10 cellular contexts compared by ENCODE assay signal in the genomic region with DNA sequence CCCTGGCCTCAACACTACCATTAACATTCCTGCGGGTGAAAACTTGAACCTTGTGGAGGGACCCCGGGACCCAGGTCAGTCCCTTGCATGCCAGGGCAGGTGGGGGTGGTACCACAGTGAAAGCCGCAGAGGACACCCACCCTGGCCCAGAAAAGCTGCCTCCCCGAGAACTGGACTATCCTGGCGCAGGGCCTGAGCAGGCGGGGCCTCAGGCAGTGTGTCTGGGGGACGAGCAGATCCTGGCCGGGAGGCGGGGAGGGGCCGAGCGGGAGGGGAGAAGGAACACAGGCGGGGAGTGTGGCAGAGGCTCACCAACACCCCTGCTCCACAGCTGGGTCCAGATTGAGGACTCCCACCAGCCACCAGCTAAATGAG. TPM values are rescaled to one million over a fixed set of nuclear protein-coding genes. Genes with fewer than 3 reads are reported as not detected.
DNase-seq lines count a peak whose midpoint lies in the region; ATAC-seq, FAIRE-seq and TF ChIP-seq lines count a peak whose summit lies in the region.
"Had no signal": no experiment of that assay in that cellular context is flagged by ENCODE, and none has a peak within 500 bp of the region (broad histone marks: within the 10 kb centered on the region; RNA-seq: fewer than 3 reads in every experiment).

No MANE protein-coding gene starts in this region.

- no peaks in the 10 kb centered on the region for H3K9me3 ChIP-seq in PC-3 (ENCODE audit: low read length)

- H4K20me1 ChIP-seq in PC-3 (ENCODE audit: low read length): no peaks in the 10 kb centered on the region

- peaks cover 0 to 3% (median 0%) of the 10 kb centered on the region in 7 donors for H3K9me3 Mint-ChIP-seq in CD14-positive monocyte

- BruUV-seq in PC-3 (replicated peaks; lab: Mats Ljungman, UMichigan): no TSS peak

- peak overlapping the region; percentile 52 for H3K9ac ChIP-seq in PC-3 (ENCODE audit: low read length)

- peak overlapping the region in 1 of 2 donors; percentile 63 for H3K4me3 Mint-ChIP-seq in CD14-positive monocyte

- peak overlapping the region; percentile 76 for H2AFZ ChIP-seq in PC-3 (ENCODE audit: low read length)

- no peak for FAIRE-seq in GM12892 (lab: Jason Lieb, UNC)

- H3K4me1 ChIP-seq in PC-3 (ENCODE audit: insufficient read depth, low read length) (peaks cover 63% of the 10 kb centered on the region), foreskin keratinocyte (peaks cover 18% of the 10 kb centered on the region)

- no peaks in the 10 kb centered on the region for H3K9me2 ChIP-seq in PC-3 (replicated peaks; ENCODE audit: low read length)

- H3K27ac ChIP-seq in PC-3 (ENCODE audit: low read length): peak overlapping the region; percentile 61
- peak overlapping the region; percentile 54 for H3K27ac ChIP-seq in foreskin keratinocyte

- H3K79me2 ChIP-seq in PC-3 (ENCODE audit: low read length): peaks cover 13% of the 10 kb centered on the region; the same call in 1 of the 2 replicates

- H3F3A ChIP-seq in PC-3 (ENCODE audit: low read length, unreplicated experiment): no peaks in the 10 kb centered on the region

- CTCF ChIA-PET in PC-3 (lab: Charles Lee): no interaction called here

- no peaks in the 10 kb centered on the region for H3K36me3 Mint-ChIP-seq in CD14-positive monocyte

- peak overlapping the region; percentile 56 for H3K4me3 ChIP-seq in PC-3 (ENCODE audit: low read length)

- H3K27me3 Mint-ChIP-seq in CD14-positive monocyte (ENCODE audit: low read depth in 3 of 3): peaks cover 20 to 38% (median 29%) of the 10 kb centered on the region in 3 donors

- intact Hi-C loops in CD14-positive monocyte (cut with micrococcal nuclease): no loop called here
- intact Hi-C loops in PC-3 (cut with micrococcal nuclease): no loop called here

- peak; percentile 5; the same call in 1 of the 2 replicates for ATAC-seq in PC-3
- peak; percentile 13 for ATAC-seq in foreskin keratinocyte
- ATAC-seq in omental fat pad (ENCODE audit: low FRiP score): peak; percentile 26
- no peak for ATAC-seq in HG03520 (IDR thresholded peaks at IDR 0.05; ENCODE audit: unreplicated experiment)
- ATAC-seq in HG03108 (IDR thresholded peaks at IDR 0.05; ENCODE audit: unreplicated experiment): no peak

- H3K4me2 ChIP-seq in PC-3 (ENCODE audit: low read length): peak overlapping the region; percentile 87

- POLR2A ChIA-PET in PC-3 (lab: Charles Lee; ENCODE audit: unreplicated experiment): no interaction called here

- H3K36me3 ChIP-seq in PC-3 (ENCODE audit: low read depth, low read length): no peaks in the 10 kb centered on the region

- TF ChIP-seq CTCF in CD14-positive monocyte (IDR thresholded peaks at IDR 0.05) (no peak), PC-3 (conservative IDR thresholded peaks at IDR 0.05; ENCODE audit: low read depth, low read length) (no peak), foreskin keratinocyte (conservative IDR thresholded peaks at IDR 0.05) (no peak), omental fat pad (IDR thresholded peaks at IDR 0.05) (no peak)

- peaks cover 4% of the 10 kb centered on the region for H3K4me1 Mint-ChIP-seq in CD14-positive monocyte

- H3K27me3 ChIP-seq in PC-3 (ENCODE audit: low read length): no peaks in the 10 kb centered on the region
- H3K27me3 ChIP-seq in foreskin keratinocyte: no peaks in the 10 kb centered on the region

- TF ChIP-seq POLR2A in GM12892 (IDR thresholded peaks at IDR 0.05; ENCODE audit: low read depth, low read length): no peak

- DNase-seq in CD14-positive monocyte (ENCODE audit: low spot score): peak; percentile 33
- peak; percentile 71 for DNase-seq in PC-3
- DNase-seq in foreskin keratinocyte: no peak
- no peak for DNase-seq in omental fat pad (ENCODE audit: low spot score)
- no peak for DNase-seq in GM12892 (ENCODE audit: insufficient read length)
- no peak for DNase-seq in NCI-H1048 (lab: John Stamatoyannopoulos, UW)
- DNase-seq: activated CD8-positive, alpha-beta memory T cell treated with anti-CD3 and anti-CD28 coated beads, Interleukin-2, amount 50 U/mL, for 48 hours had no signal

- H3K27ac Mint-ChIP-seq in CD14-positive monocyte: no peak overlapping the region

RNA-seq across cellular contexts. Expression of gene AHNAK2, which starts 10.0 kb away (rescaled TPM):
- polyA plus RNA-seq in CD14-positive monocyte: under 1 TPM in 1 of 2 donors, not detected in 1; 0.01 TPM
- 25.0 and 31.1 TPM in 2 replicates for total RNA-seq in PC-3 (2014; rRNA removed)
- 183 and 225 TPM in 2 replicates for total RNA-seq in foreskin keratinocyte
- 73.0 and 79.4 TPM in 2 replicates for polyA plus RNA-seq in foreskin keratinocyte
- total RNA-seq in omental fat pad: 10 to 100 TPM; 18.6 to 44.5 (median 34.2) TPM
- polyA plus RNA-seq in GM12892 (2012; ENCODE audit: missing spikeins): not detected

RNA-seq across cellular contexts. Expression of gene CLBA1, which starts 17.4 kb away (rescaled TPM):
- polyA plus RNA-seq in CD14-positive monocyte (under 1 TPM; 0.62 to 0.76 TPM), foreskin keratinocyte (6.1 and 6.8 TPM in 2 replicates)
- total RNA-seq in PC-3 (2014; rRNA removed) (19.2 and 27.5 TPM in 2 replicates), foreskin keratinocyte (7.4 and 8.3 TPM in 2 replicates), omental fat pad (1 to 10 TPM; 2.5 to 6.1 (median 3.3) TPM)
- polyA plus RNA-seq in GM12892 (2012; ENCODE audit: missing spikeins): 2.1 TPM

RNA-seq across cellular contexts. Expression of gene PLD4, which starts 43.5 kb away (rescaled TPM):
- polyA plus RNA-seq in CD14-positive monocyte (10 to 100 TPM; 15.1 to 15.5 TPM), foreskin keratinocyte (0.02 and 0.03 TPM in 2 replicates)
- total RNA-seq in PC-3 (2014; rRNA removed) (0.04 TPM in 1 of 2 replicates, not detected in the other), foreskin keratinocyte (not detected in 2 replicates), omental fat pad (under 1 TPM in 3 of 4 donors, not detected in 1; under 0.01 to 0.37 (median 0.16) TPM)
- 0.30 TPM for polyA plus RNA-seq in GM12892 (2012; ENCODE audit: missing spikeins)
- total RNA-seq: LHCN-M2 had no signal

RNA-seq across cellular contexts. Expression of gene CDCA4, which starts 52.7 kb away (rescaled TPM):
- 10 to 100 TPM in 1 of 2 donors, 1 to 10 TPM in 1; 8.6 to 12.0 TPM for polyA plus RNA-seq in CD14-positive monocyte
- 113 and 133 TPM in 2 replicates for total RNA-seq in PC-3 (2014; rRNA removed)
- total RNA-seq in foreskin keratinocyte: 74.1 and 81.5 TPM in 2 replicates
- polyA plus RNA-seq in foreskin keratinocyte: 70.3 TPM in 2 replicates
- total RNA-seq in omental fat pad: 1 to 10 TPM; 5.3 to 8.0 (median 6.4) TPM
- polyA plus RNA-seq in GM12892 (2012; ENCODE audit: missing spikeins): 35.4 TPM

Comparison
In these comparisons a context has a peak if more than half of its experiments do, and no peak if none do; other contexts are left out.
1. DNase-seq: peak in CD14-positive monocyte (single experiment) and PC-3 (single experiment); none in foreskin keratinocyte (0 of 2), omental fat pad (single experiment), GM12892 (single experiment) and NCI-H1048 (single experiment).
2. ATAC-seq: peak in PC-3 (single experiment), foreskin keratinocyte (single experiment) and omental fat pad (single experiment); none in HG03520 (single experiment) and HG03108 (single experiment).